12 cellular contexts compared by ENCODE assay signal in genomic region chr4:135371137-135371536, GRCh38.
DNase-seq lines count a peak whose midpoint lies in the region; ATAC-seq and TF ChIP-seq lines count a peak whose summit lies in the region.
"Had no signal": no experiment of that assay in that cellular context is flagged by ENCODE, and none has a peak within 500 bp of the region (broad histone marks: within the 10 kb centered on the region; RNA-seq: fewer than 3 reads in every experiment).

No MANE protein-coding gene starts in this region.

- no peak overlapping the region for H4K91ac ChIP-seq in H9 (ENCODE audit: insufficient read length, low read depth, low read length)
- H4K91ac ChIP-seq in mesenchymal stem cell (ENCODE audit: low read length): no peak overlapping the region

- no peak for ATAC-seq in HG03439 (IDR thresholded peaks at IDR 0.05; ENCODE audit: unreplicated experiment)
- ATAC-seq in stimulated activated naive CD8-positive, alpha-beta T cell treated with anti-CD3 and anti-CD28 coated beads, Interleukin-15, Interleukin-2, amounts not matched to agents 100 U/mL and 50 U/mL, for 24 hours: no peak

- H4K8ac ChIP-seq in H9 (replicated peaks; ENCODE audit: insufficient read length, low read depth, low read length) (no peak overlapping the region), mesenchymal stem cell (ENCODE audit: low read length) (no peak overlapping the region)

- no peak overlapping the region for H3K18ac ChIP-seq in H9 (ENCODE audit: insufficient read length, low read depth, low read length)
- H3K18ac ChIP-seq in mesenchymal stem cell (ENCODE audit: low read depth in 1 of 2, low read length in 2 of 2): no peak overlapping the region

- H4K20me1 ChIP-seq in H9 (ENCODE audit: control insufficient read depth, insufficient read depth, insufficient read length) (no peaks in the 10 kb centered on the region), OCI-LY7 (ENCODE audit: insufficient read depth, low read length) (no peaks in the 10 kb centered on the region)

- CTCF ChIA-PET in OCI-LY7 (lab: Charles Lee; ENCODE audit: unreplicated experiment): no interaction called here

- H3K56ac ChIP-seq in H9 (ENCODE audit: insufficient read length, low read depth, low read length): no peak overlapping the region

- TF ChIP-seq CTCF in H9 (conservative IDR thresholded peaks at IDR 0.05) (peak; percentile 59), OCI-LY7 (conservative IDR thresholded peaks at IDR 0.05; ENCODE audit: low read length) (peak; percentile 46), glutamatergic neuron (IDR thresholded peaks at IDR 0.05; ENCODE audit: partially characterized antibody, unreplicated experiment) (no peak)

- H3K4me1 Mint-ChIP-seq in H9 (peaks cover 3 to 6% of the 10 kb centered on the region in 2 experiments; a peak in 3 of 4 replicates), glutamatergic neuron (ENCODE audit: low read depth, unreplicated experiment) (no peaks in the 10 kb centered on the region)
- H3K4me1 Mint-ChIP-seq: activated naive CD8-positive, alpha-beta T cell treated with anti-CD3 and anti-CD28 coated beads, Interleukin-2, amount 10 ng/mL, durations not matched to agents 7 days and 5 days had no signal

- H3K9me3 Mint-ChIP-seq in H9: peaks cover 5 to 11% of the 10 kb centered on the region in 2 experiments; a peak in 3 of 5 replicates
- peaks cover 5% of the 10 kb centered on the region for H3K9me3 Mint-ChIP-seq in glutamatergic neuron (ENCODE audit: unreplicated experiment)

- H3T11ph ChIP-seq in H9 (ENCODE audit: low read length): no peak overlapping the region

- H2BK15ac ChIP-seq in H9 (ENCODE audit: low read depth, low read length) (no peak overlapping the region), mesenchymal stem cell (ENCODE audit: low read depth, poor library complexity, severe bottlenecking) (no peak overlapping the region)

- H3K9ac ChIP-seq in H9 (ENCODE audit: extremely low read depth, insufficient read length, low read length) (no peak overlapping the region), mesenchymal stem cell (ENCODE audit: low read length) (no peak overlapping the region)

- H3K4me3 Mint-ChIP-seq in H9 (no peak overlapping the region), glutamatergic neuron (ENCODE audit: unreplicated experiment) (no peak overlapping the region)
- H3K4me3 Mint-ChIP-seq: activated naive CD8-positive, alpha-beta T cell treated with anti-CD3 and anti-CD28 coated beads, Interleukin-2, amount 10 ng/mL, durations not matched to agents 7 days and 5 days had no signal

- H2BK20ac ChIP-seq in H9 (ENCODE audit: low read depth, low read length, poor library complexity, severe bottlenecking): no peak overlapping the region

- H2BK120ac ChIP-seq in H9 (ENCODE audit: low read depth, low read length, poor library complexity, severe bottlenecking) (no peak overlapping the region), mesenchymal stem cell (ENCODE audit: low read depth, low read length) (no peak overlapping the region)

- no peak overlapping the region for H2AFZ ChIP-seq in H9 (ENCODE audit: low read length)
- no peak overlapping the region for H2AFZ ChIP-seq in OCI-LY7 (ENCODE audit: low read length)
- H2AFZ ChIP-seq in mesenchymal stem cell (ENCODE audit: low read depth, low read length): no peak overlapping the region

- POLR2A ChIA-PET in OCI-LY7 (lab: Charles Lee): no interaction called here

- H2BK5ac ChIP-seq in H9 (ENCODE audit: insufficient read length, low read length) (no peak overlapping the region), mesenchymal stem cell (ENCODE audit: low read depth, low read length, poor library complexity, severe bottlenecking) (no peak overlapping the region)

- DNase-seq in DMS 273 (lab: John Stamatoyannopoulos, UW; ENCODE audit: unreplicated experiment) (peak; percentile 22), DMS 273 treated with DMSO at 0.1 percent for 48 hours (lab: John Stamatoyannopoulos, UW) (no peak), H9 (peak; percentile 50), OCI-LY7 (ENCODE audit: low spot score) (no peak), glutamatergic neuron (peak; percentile 30), mesenchymal stem cell (no peak)
- no peak for DNase-seq in stimulated activated naive CD8-positive, alpha-beta T cell treated with anti-CD3 and anti-CD28 coated beads, Interleukin-15, Interleukin-2, amounts not matched to agents 100 U/mL and 50 U/mL, for 24 hours
- DNase-seq: 8988T; activated naive CD8-positive, alpha-beta T cell treated with anti-CD3 and anti-CD28 coated beads, Interleukin-2, amount 10 ng/mL, durations not matched to agents 7 days and 5 days; dorsolateral prefrontal cortex; transverse colon had no signal

- H2BK12ac ChIP-seq in H9 (ENCODE audit: insufficient read length, low read depth, low read length) (no peak overlapping the region), mesenchymal stem cell (ENCODE audit: low read length in 2 of 2) (no peak overlapping the region)

- no peak overlapping the region for H4K5ac ChIP-seq in H9 (ENCODE audit: insufficient read length, low read depth, low read length)

- H3K27me3 Mint-ChIP-seq in H9 (ENCODE audit: low read depth): no peaks in the 10 kb centered on the region
- peaks cover 2% of the 10 kb centered on the region for H3K27me3 Mint-ChIP-seq in glutamatergic neuron (ENCODE audit: unreplicated experiment)
- H3K27me3 Mint-ChIP-seq: activated naive CD8-positive, alpha-beta T cell treated with anti-CD3 and anti-CD28 coated beads, Interleukin-2, amount 10 ng/mL, durations not matched to agents 7 days and 5 days had no signal

- no peaks in the 10 kb centered on the region for H3K23me2 ChIP-seq in H9 (ENCODE audit: insufficient read length, low read depth, low read length, poor library complexity, severe bottlenecking)

- H3K36me3 Mint-ChIP-seq in H9 (ENCODE audit: insufficient read depth in 1 of 3, low read depth in 3 of 3) (peaks cover 0 to 20% (median 4%) of the 10 kb centered on the region in 3 experiments; a peak in 3 of 7 replicates), glutamatergic neuron (ENCODE audit: unreplicated experiment) (no peaks in the 10 kb centered on the region)
- H3K36me3 Mint-ChIP-seq: activated naive CD8-positive, alpha-beta T cell treated with anti-CD3 and anti-CD28 coated beads, Interleukin-2, amount 10 ng/mL, durations not matched to agents 7 days and 5 days had no signal

- H3K27me3 ChIP-seq in H9 (ENCODE audit: insufficient read depth, low read length) (no peaks in the 10 kb centered on the region), mesenchymal stem cell (ENCODE audit: control insufficient read depth in 1 of 2, insufficient read depth in 1 of 2, low read length in 2 of 2) (no peaks in the 10 kb centered on the region)
- H3K27me3 ChIP-seq: dorsolateral prefrontal cortex, transverse colon had no signal

- H2AK5ac ChIP-seq in H9 (ENCODE audit: insufficient read length, low read length): no peak overlapping the region
- H2AK5ac ChIP-seq in mesenchymal stem cell (ENCODE audit: low read length, severe bottlenecking): no peak overlapping the region

- H3K9me2 ChIP-seq in OCI-LY7 (ENCODE audit: insufficient read depth, low read length): no peaks in the 10 kb centered on the region

- H3K23ac ChIP-seq in H9 (ENCODE audit: insufficient read length, low read depth, low read length): no peak overlapping the region
- no peak overlapping the region for H3K23ac ChIP-seq in mesenchymal stem cell (ENCODE audit: low read length in 2 of 2)

- H3K79me2 ChIP-seq in H9 (ENCODE audit: insufficient read depth, low read length): no peaks in the 10 kb centered on the region
- no peaks in the 10 kb centered on the region for H3K79me2 ChIP-seq in OCI-LY7 (ENCODE audit: insufficient read depth, low read depth, low read length)

- H3K4me3 ChIP-seq in OCI-LY7 (ENCODE audit: low read depth, low read length, poor library complexity, severe bottlenecking) (no peak overlapping the region), mesenchymal stem cell (ENCODE audit: insufficient read depth in 1 of 2, low read depth in 1 of 2, low read length in 2 of 2) (no peak overlapping the region)
- H3K4me3 ChIP-seq: dorsolateral prefrontal cortex, transverse colon had no signal

- no TSS peak for BruUV-seq in OCI-LY7 (replicated peaks; lab: Mats Ljungman, UMichigan)

- H3K4me1 ChIP-seq in H9 (ENCODE audit: insufficient read depth, low read length): no peaks in the 10 kb centered on the region
- H3K4me1 ChIP-seq in OCI-LY7 (ENCODE audit: insufficient read depth, low read length, poor library complexity, severe bottlenecking): no peaks in the 10 kb centered on the region
- no peaks in the 10 kb centered on the region for H3K4me1 ChIP-seq in mesenchymal stem cell (ENCODE audit: control insufficient read depth, insufficient read depth, low read depth, low read length)
- H3K4me1 ChIP-seq: transverse colon had no signal

- H3K27ac ChIP-seq in H9 (ENCODE audit: insufficient read length, low read depth, low read length): no peak overlapping the region
- H3K27ac ChIP-seq in OCI-LY7 (ENCODE audit: low read depth, low read length, poor library complexity, severe bottlenecking): no peak overlapping the region
- no peak overlapping the region for H3K27ac ChIP-seq in mesenchymal stem cell (ENCODE audit: low read length, poor library complexity, severe bottlenecking)
- H3K27ac ChIP-seq: dorsolateral prefrontal cortex, transverse colon had no signal

- H3K36me3 ChIP-seq in OCI-LY7 (ENCODE audit: insufficient read depth, low read length) (no peaks in the 10 kb centered on the region), mesenchymal stem cell (ENCODE audit: control insufficient read depth in 1 of 2, insufficient read depth in 2 of 2, low read depth in 1 of 2, low read length in 2 of 2) (no peaks in the 10 kb centered on the region)
- H3K36me3 ChIP-seq: transverse colon had no signal

- H3K14ac ChIP-seq in H9 (ENCODE audit: insufficient read depth, low read length) (no peak overlapping the region), mesenchymal stem cell (ENCODE audit: low read length in 2 of 2) (no peak overlapping the region)

- no CpG with 5 or more reads among the region's 4 CpGs for WGBS in H9 (ENCODE audit: extremely low coverage, insufficient read length, low lambda C conversion rate)
- 70% methylated on average over 4 of the region's 4 CpGs for WGBS in mesenchymal stem cell

- intact Hi-C loops in OCI-LY7 (cut with micrococcal nuclease; ENCODE audit: unreplicated experiment): loop anchor here (5.0 kb wide), 1 partner anchor 1491 kb away; no protein-coding TSS in a partner anchor

- H3K4ac ChIP-seq in H9 (ENCODE audit: low read depth, low read length) (no peak overlapping the region), mesenchymal stem cell (ENCODE audit: low read depth in 1 of 2, low read length in 2 of 2) (no peak overlapping the region)

- H3K4me2 ChIP-seq in H9 (ENCODE audit: insufficient read depth, insufficient read length, low read length): no peak overlapping the region
- H3K4me2 ChIP-seq in OCI-LY7 (ENCODE audit: low read length): no peak overlapping the region
- no peak overlapping the region for H3K4me2 ChIP-seq in mesenchymal stem cell (ENCODE audit: low read length, poor library complexity, severe bottlenecking)

- H3K27ac Mint-ChIP-seq in H9: no peak overlapping the region
- H3K27ac Mint-ChIP-seq in glutamatergic neuron (ENCODE audit: unreplicated experiment): no peak overlapping the region
- H3K27ac Mint-ChIP-seq: activated naive CD8-positive, alpha-beta T cell treated with anti-CD3 and anti-CD28 coated beads, Interleukin-2, amount 10 ng/mL, durations not matched to agents 7 days and 5 days had no signal

- H3K9me3 ChIP-seq in H9 (ENCODE audit: control insufficient read depth, low read depth, low read length) (no peaks in the 10 kb centered on the region), OCI-LY7 (ENCODE audit: low read length) (no peaks in the 10 kb centered on the region), mesenchymal stem cell (ENCODE audit: control insufficient read depth, low read length) (peaks cover 8% of the 10 kb centered on the region)
- H3K9me3 ChIP-seq: transverse colon had no signal

- H3K79me1 ChIP-seq in H9 (ENCODE audit: insufficient read depth, low read depth, low read length, poor library complexity, severe bottlenecking): no peaks in the 10 kb centered on the region
- H3K79me1 ChIP-seq in mesenchymal stem cell (replicated peaks; ENCODE audit: low read length, poor library complexity, severe bottlenecking): no peaks in the 10 kb centered on the region

Comparison
In these comparisons a context has a peak if more than half of its experiments do, and no peak if none do; other contexts are left out.
1. DNase-seq: peak in DMS 273 (single experiment), H9 (single experiment) and glutamatergic neuron (single experiment); none in DMS 273 treated with DMSO at 0.1 percent for 48 hours (single experiment), OCI-LY7 (single experiment), mesenchymal stem cell (single experiment) and stimulated activated naive CD8-positive, alpha-beta T cell treated with anti-CD3 and anti-CD28 coated beads, Interleukin-15, Interleukin-2, amounts not matched to agents 100 U/mL and 50 U/mL, for 24 hours (single experiment).